1 cellular context compared by ENCODE assay signal in the genomic region with DNA sequence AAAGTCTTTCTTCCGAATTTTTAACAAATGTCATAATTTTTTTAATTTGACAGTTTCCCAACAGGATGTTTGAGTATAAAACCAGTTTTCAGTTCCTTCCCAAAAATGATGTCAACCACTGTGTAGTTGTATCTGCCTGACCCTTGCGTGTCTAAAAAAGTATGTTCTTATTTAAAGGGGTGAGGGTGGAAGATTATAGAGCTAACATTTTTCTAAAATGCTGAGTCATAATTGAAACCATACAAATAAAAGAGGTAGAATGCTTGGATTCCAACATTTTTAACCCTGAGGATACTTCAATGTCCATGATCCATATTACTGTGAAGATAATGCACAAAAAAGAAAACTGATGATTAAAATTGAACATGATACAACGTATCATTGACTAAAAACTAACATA.
TF ChIP-seq lines count a peak whose summit lies in the region.

No MANE protein-coding gene starts in this region.

TF ChIP-seq in A549, 52 proteins besides CTCF, POLR2A, EP300 and RAD21 (continued from another document):
- TF ChIP-seq, protein P1, sequence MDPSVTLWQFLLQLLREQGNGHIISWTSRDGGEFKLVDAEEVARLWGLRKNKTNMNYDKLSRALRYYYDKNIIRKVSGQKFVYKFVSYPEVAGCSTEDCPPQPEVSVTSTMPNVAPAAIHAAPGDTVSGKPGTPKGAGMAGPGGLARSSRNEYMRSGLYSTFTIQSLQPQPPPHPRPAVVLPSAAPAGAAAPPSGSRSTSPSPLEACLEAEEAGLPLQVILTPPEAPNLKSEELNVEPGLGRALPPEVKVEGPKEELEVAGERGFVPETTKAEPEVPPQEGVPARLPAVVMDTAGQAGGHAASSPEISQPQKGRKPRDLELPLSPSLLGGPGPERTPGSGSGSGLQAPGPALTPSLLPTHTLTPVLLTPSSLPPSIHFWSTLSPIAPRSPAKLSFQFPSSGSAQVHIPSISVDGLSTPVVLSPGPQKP (IDR thresholded peaks at IDR 0.05; ENCODE audit: low read depth, low read length) = no peak
- TF ChIP-seq MAFK (IDR thresholded peaks at IDR 0.05; ENCODE audit: partially characterized antibody) = peak; percentile 94
- TF ChIP-seq, protein P2, sequence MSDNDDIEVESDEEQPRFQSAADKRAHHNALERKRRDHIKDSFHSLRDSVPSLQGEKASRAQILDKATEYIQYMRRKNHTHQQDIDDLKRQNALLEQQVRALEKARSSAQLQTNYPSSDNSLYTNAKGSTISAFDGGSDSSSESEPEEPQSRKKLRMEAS (IDR thresholded peaks at IDR 0.05) = no peak
- no peak for TF ChIP-seq ZC3H11A (IDR thresholded peaks at IDR 0.05)
